ENCODE assay signal across 9 cellular contexts in genomic region chr9:124779368-124780059, GRCh38. TPM values are rescaled to one million over a fixed set of nuclear protein-coding genes. Genes with fewer than 3 reads are reported as not detected.
DNase-seq lines count a peak whose midpoint lies in the region; ATAC-seq and TF ChIP-seq lines count a peak whose summit lies in the region.
"Had no signal": no experiment of that assay in that cellular context is flagged by ENCODE, and none has a peak within 500 bp of the region (broad histone marks: within the 10 kb centered on the region; RNA-seq: fewer than 3 reads in every experiment).

No MANE protein-coding gene starts in this region.

- no peak for ATAC-seq in GM21619 (IDR thresholded peaks at IDR 0.05; ENCODE audit: unreplicated experiment)

- TF ChIP-seq CTCF in fibroblast of lung (conservative IDR thresholded peaks at IDR 0.05 in 1 of 2, IDR thresholded peaks at IDR 0.05 in 1 of 2; ENCODE audit: low read depth in 1 of 2, low read length in 2 of 2) (no peak), osteoblast (IDR thresholded peaks at IDR 0.05; ENCODE audit: extremely low read depth, low read depth, low read length) (no peak)

- H3K27me3 ChIP-seq in NT2/D1 (ENCODE audit: insufficient read depth, insufficient read length) = peaks cover 15% of the 10 kb centered on the region
- no peaks in the 10 kb centered on the region for H3K27me3 ChIP-seq in fibroblast of lung (ENCODE audit: control insufficient read depth, insufficient read depth, low read length)
- H3K27me3 ChIP-seq in osteoblast (ENCODE audit: insufficient read depth, low read length) = peaks cover 13% of the 10 kb centered on the region

- peaks cover 2% of the 10 kb centered on the region for H3K36me3 ChIP-seq in NT2/D1 (ENCODE audit: insufficient read depth, insufficient read length, low read length)
- H3K36me3 ChIP-seq in fibroblast of lung (ENCODE audit: control insufficient read depth, insufficient read depth, low read length) = no peaks in the 10 kb centered on the region
- no peaks in the 10 kb centered on the region for H3K36me3 ChIP-seq in osteoblast (ENCODE audit: insufficient read depth, low read length)

- H2AFZ ChIP-seq in fibroblast of lung (ENCODE audit: low read length) (peak overlapping the region; percentile 11), osteoblast (ENCODE audit: low read length) (peak overlapping the region; percentile 35)

- H4K20me1 ChIP-seq in fibroblast of lung (ENCODE audit: control insufficient read depth, extremely low read depth, insufficient read depth, low read length) (no peaks in the 10 kb centered on the region), osteoblast (ENCODE audit: insufficient read depth, low read length) (no peaks in the 10 kb centered on the region)

- DNase-seq in DMS 273 treated with DMSO at 0.1 percent for 48 hours (lab: John Stamatoyannopoulos, UW) (peak; percentile 59), NT2/D1 (ENCODE audit: low read depth, low spot score) (peak; percentile 87), fibroblast of lung (ENCODE audit: low read depth in 2 of 2) (peak; percentile 96 to 97), osteoblast (ENCODE audit: insufficient read length, low spot score, missing footprints) (peak; percentile 98), NCI-H82 treated with DMSO at 0.1 percent for 48 hours (lab: John Stamatoyannopoulos, UW; ENCODE audit: unreplicated experiment) (no peak), KBM-7 (no peak)
- DNase-seq in stimulated activated CD4-positive, alpha-beta T cell treated with anti-CD3 and anti-CD28 coated beads, Interleukin-4, amount 100 ng/mL, for 4 hours = no peak
- DNase-seq: NCI-H748 treated with DMSO at 0.1 percent for 48 hours had no signal

- H3K9ac ChIP-seq in NT2/D1 (ENCODE audit: insufficient read length, low read depth) (peak overlapping the region; percentile 27), fibroblast of lung (ENCODE audit: insufficient read depth, low read length) (no peak overlapping the region)

- H3K4me2 ChIP-seq in fibroblast of lung (ENCODE audit: extremely low read depth, insufficient read depth, low read length) (peak overlapping the region; percentile 88), osteoblast (ENCODE audit: insufficient read depth, low read length) (peak overlapping the region; percentile 86)

- H3K27ac ChIP-seq in fibroblast of lung (ENCODE audit: insufficient read depth, low read length) = peak overlapping the region; percentile 41
- no peak overlapping the region for H3K27ac ChIP-seq in osteoblast (ENCODE audit: low read depth, low read length)

- H3K9me3 ChIP-seq in NT2/D1 (ENCODE audit: insufficient read depth, low read length) (no peaks in the 10 kb centered on the region), fibroblast of lung (ENCODE audit: control insufficient read depth, insufficient read depth, low read depth, low read length) (no peaks in the 10 kb centered on the region), osteoblast (ENCODE audit: low read depth, low read length) (no peaks in the 10 kb centered on the region)

- no peaks in the 10 kb centered on the region for H3K79me2 ChIP-seq in fibroblast of lung (ENCODE audit: control insufficient read depth, insufficient read depth, low read length)
- H3K79me2 ChIP-seq in osteoblast (ENCODE audit: insufficient read depth, low read length) = no peaks in the 10 kb centered on the region

- H3K4me1 ChIP-seq in NT2/D1 (ENCODE audit: insufficient read depth, insufficient read length) = peaks cover 20% of the 10 kb centered on the region
- H3K4me1 ChIP-seq in fibroblast of lung (ENCODE audit: control insufficient read depth, extremely low read depth, insufficient read depth, low read length) = peaks cover 19% of the 10 kb centered on the region
- H3K4me1 ChIP-seq in osteoblast (ENCODE audit: insufficient read depth, low read length) = peaks cover 23% of the 10 kb centered on the region

- H3K4me3 ChIP-seq in NT2/D1 (ENCODE audit: insufficient read length, low read depth) (no peak overlapping the region), fibroblast of lung (replicated peaks in 1 of 4; ENCODE audit: control extremely low read depth in 1 of 4, insufficient read depth in 1 of 4, low read depth in 3 of 4, low read length in 4 of 4) (no peak overlapping the region), osteoblast (ENCODE audit: insufficient read depth, low read length) (peak overlapping the region; percentile 53)

- in situ Hi-C loops in KBM-7 (cut with MboI; ENCODE audit: low pct_unique_long_range_greater_than_20kb, low sequenced_read_pairs) = no loop called here

RNA-seq across cellular contexts. Expression of gene OLFML2A, which starts 2.6 kb away (rescaled TPM):
- total RNA-seq in fibroblast of lung (30.6 and 33.7 TPM in 2 replicates), osteoblast (27.1 and 29.7 TPM in 2 replicates)
- 2.7 and 22.3 TPM in 2 replicates for polyA plus RNA-seq in fibroblast of lung
- 4.4 and 29.0 TPM in 2 replicates for polyA plus RNA-seq in fibroblast of lung (2012)
- 5.5 and 35.1 TPM in 2 replicates for polyA minus RNA-seq in fibroblast of lung (ENCODE audit: low replicate concordance)

RNA-seq across cellular contexts. Expression of gene NR6A1, which starts 8.4 kb away (rescaled TPM):
- total RNA-seq in fibroblast of lung (0.26 and 0.50 TPM in 2 replicates), osteoblast (0.36 and 0.88 TPM in 2 replicates)
- polyA plus RNA-seq in fibroblast of lung = 0.07 and 0.25 TPM in 2 replicates
- 0.07 and 0.33 TPM in 2 replicates for polyA plus RNA-seq in fibroblast of lung (2012)
- 0.08 and 0.22 TPM in 2 replicates for polyA minus RNA-seq in fibroblast of lung (ENCODE audit: low replicate concordance)

Comparison
In these comparisons a context has a peak if more than half of its experiments do, and no peak if none do; other contexts are left out.
1. DNase-seq: peak in DMS 273 treated with DMSO at 0.1 percent for 48 hours (single experiment), NT2/D1 (single experiment), fibroblast of lung (2 of 2) and osteoblast (single experiment); none in NCI-H82 treated with DMSO at 0.1 percent for 48 hours (single experiment), stimulated activated CD4-positive, alpha-beta T cell treated with anti-CD3 and anti-CD28 coated beads, Interleukin-4, amount 100 ng/mL, for 4 hours (0 of 2) and KBM-7 (single experiment).